Comparison of ENCODE assay signal across 21 cellular contexts in the genomic region with DNA sequence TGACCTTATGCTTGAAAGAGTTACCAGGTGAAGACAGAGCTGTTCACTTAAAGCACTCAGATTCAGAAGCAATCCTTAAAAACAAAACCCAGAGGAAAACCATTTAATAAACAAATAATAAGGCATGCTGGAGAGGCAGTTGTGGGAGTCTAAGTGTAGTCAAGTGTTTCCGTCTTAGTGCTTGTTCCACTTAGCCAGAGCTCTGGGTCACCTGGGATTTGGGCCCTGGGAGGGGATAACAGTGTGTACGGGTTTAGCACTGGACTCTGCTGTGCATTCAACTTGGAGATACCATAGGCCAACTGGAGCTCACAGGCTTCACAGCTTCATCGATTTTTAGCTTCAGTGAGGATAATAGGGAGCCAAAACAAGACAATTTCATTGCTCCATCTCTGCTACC.
DNase-seq lines count a peak whose midpoint lies in the region; FAIRE-seq and TF ChIP-seq lines count a peak whose summit lies in the region.
"Had no signal": no experiment of that assay in that cellular context is flagged by ENCODE, and none has a peak within 500 bp of the region (broad histone marks: within the 10 kb centered on the region; RNA-seq: fewer than 3 reads in every experiment).

No MANE protein-coding gene starts in this region.

- peaks cover 23% of the 10 kb centered on the region for H3K9me3 Mint-ChIP-seq in Calu3 (ENCODE audit: low read depth, unreplicated experiment)

- TF ChIP-seq CTCF in Calu3 (IDR thresholded peaks at IDR 0.05; ENCODE audit: unreplicated experiment): no peak

- no peak overlapping the region for H3K27ac Mint-ChIP-seq in Calu3 (ENCODE audit: unreplicated experiment)
- H3K27ac Mint-ChIP-seq: CD8-positive, alpha-beta T cell had no signal

- FAIRE-seq in islet of Langerhans (lab: Jason Lieb, UNC): peak; percentile 70
- FAIRE-seq: A549, GM12891, H1, RCC 7860 had no signal

- no peaks in the 10 kb centered on the region for H3K27me3 Mint-ChIP-seq in Calu3 (ENCODE audit: unreplicated experiment)

- no peaks in the 10 kb centered on the region for H3K4me1 Mint-ChIP-seq in Calu3 (ENCODE audit: low read depth, unreplicated experiment)

- peaks cover 4% of the 10 kb centered on the region for H3K36me3 Mint-ChIP-seq in Calu3 (ENCODE audit: insufficient read depth, unreplicated experiment)
- H3K36me3 Mint-ChIP-seq: CD8-positive, alpha-beta T cell had no signal

- CTCF ChIA-PET in Calu3 (lab: Charles Lee): no interaction called here

- H3K4me3 Mint-ChIP-seq in Calu3 (ENCODE audit: low read depth, unreplicated experiment): no peak overlapping the region
- H3K4me3 Mint-ChIP-seq: CD8-positive, alpha-beta T cell had no signal

- DNase-seq in NCI-H510A treated with DMSO at 0.1 percent for 48 hours (lab: John Stamatoyannopoulos, UW) (peak; percentile 27), NCI-H510A (lab: John Stamatoyannopoulos, UW) (no peak), NCI-H187 treated with DMSO at 0.1 percent for 48 hours (lab: John Stamatoyannopoulos, UW) (peak; percentile 91), AG08395 (ENCODE audit: low spot score) (no peak), DMS 273 treated with DMSO at 0.1 percent for 48 hours (lab: John Stamatoyannopoulos, UW) (no peak), Calu3 (no peak)
- DNase-seq: C1 segment of cervical spinal cord; CD8-positive, alpha-beta T cell; DMS53; EL; GDM1; NCI-H1048; NCI-H1694 treated with DMSO at 0.1 percent for 48 hours; NCI-H2227 treated with DMSO at 0.1 percent for 48 hours; NCI-H748 treated with DMSO at 0.1 percent for 48 hours; SIG-M5 had no signal

- intact Hi-C loops in Calu3 (cut with micrococcal nuclease; ENCODE audit: unreplicated experiment): no loop called here

- BruUV-seq in Calu3 (replicated peaks; lab: Mats Ljungman, UMichigan): no TSS peak

Comparison
In these comparisons a context has a peak if more than half of its experiments do, and no peak if none do; other contexts are left out.
1. DNase-seq: peak in NCI-H510A treated with DMSO at 0.1 percent for 48 hours (single experiment) and NCI-H187 treated with DMSO at 0.1 percent for 48 hours (single experiment); none in NCI-H510A (single experiment), AG08395 (single experiment), DMS 273 treated with DMSO at 0.1 percent for 48 hours (single experiment) and Calu3 (single experiment).